8 cellular contexts compared by ENCODE assay signal in the genomic region with DNA sequence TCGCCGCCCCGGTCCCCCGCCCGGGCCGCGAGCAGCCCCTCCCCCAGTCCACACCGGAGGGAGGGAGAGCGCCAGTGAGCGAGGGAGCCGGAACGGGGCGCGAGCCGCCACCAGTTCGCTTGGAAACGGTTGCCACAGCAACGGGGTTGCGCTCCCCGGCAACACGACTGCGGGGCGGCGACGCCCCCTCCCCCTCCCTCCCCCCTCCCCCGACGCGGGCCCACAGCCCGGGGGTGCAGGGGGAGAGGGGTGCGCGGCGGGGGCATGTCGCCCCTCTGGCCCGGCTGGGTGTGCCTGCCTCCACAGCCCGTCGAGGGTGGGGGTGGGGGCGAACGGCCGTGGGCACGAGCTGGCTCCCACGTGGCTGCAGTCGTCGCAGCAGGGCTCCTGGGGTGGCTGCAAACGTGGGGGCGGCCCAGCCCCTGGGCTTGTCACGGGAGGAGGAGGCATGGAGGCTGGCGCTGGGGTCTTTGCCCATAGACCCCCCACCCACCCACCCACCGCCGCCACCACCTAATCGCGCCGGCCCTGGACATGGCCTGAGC. TPM values are rescaled to one million over a fixed set of nuclear protein-coding genes. Genes with fewer than 3 reads are reported as not detected.
DNase-seq lines count a peak whose midpoint lies in the region; ATAC-seq and TF ChIP-seq lines count a peak whose summit lies in the region.

No MANE protein-coding gene starts in this region.

- peaks cover 16 to 78% (median 44%) of the 10 kb centered on the region in 11 experiments; a peak in 20 of 22 replicates for H4K20me1 ChIP-seq in BLaER1 treated with 17β-estradiol and CSF1 and Interleukin-3, amounts not matched to agents 10 nM and 100 nM
- H4K20me1 ChIP-seq in OCI-LY1 (ENCODE audit: insufficient read depth, low read length) = no peaks in the 10 kb centered on the region

- peaks cover 10 to 20% (median 18%) of the 10 kb centered on the region in 11 experiments; a peak in 21 of 22 replicates for H3K36me3 ChIP-seq in BLaER1 treated with 17β-estradiol and CSF1 and Interleukin-3, amounts not matched to agents 10 nM and 100 nM
- H3K36me3 ChIP-seq in OCI-LY1 (ENCODE audit: insufficient read depth, low read length) (peaks cover 6% of the 10 kb centered on the region; the same call in 1 of the 2 replicates), neutrophil (peaks cover 29% of the 10 kb centered on the region), aorta (ENCODE audit: control insufficient read depth in 1 of 2, insufficient read depth in 2 of 2, low read length in 1 of 2) (no peaks in the 10 kb centered on the region)

- peak; percentile 44 to 69 for DNase-seq in activated T-helper 1 cell treated with anti-CD3 and anti-CD28 coated beads, Interleukin-2, amount 50 U/mL, for 16 hours (ENCODE audit: low read depth in 1 of 2, low spot score in 1 of 2)
- DNase-seq in fibroblast of pulmonary artery (ENCODE audit: low read depth) (peak; percentile 36), aorta (peak in 1 of 2 donors; percentile 73)

- no peaks in the 10 kb centered on the region for H3F3A ChIP-seq in OCI-LY1 (ENCODE audit: insufficient read depth, low read length)

- no peaks in the 10 kb centered on the region for H3K9me2 ChIP-seq in OCI-LY1 (ENCODE audit: low read depth, low read length)

- H3K9me3 ChIP-seq in BLaER1 treated with 17β-estradiol and CSF1 and Interleukin-3, amounts not matched to agents 10 nM and 100 nM (replicated peaks in 1 of 11) = no peaks in the 10 kb centered on the region
- H3K9me3 ChIP-seq in OCI-LY1 (ENCODE audit: low read length) = no peaks in the 10 kb centered on the region
- no peaks in the 10 kb centered on the region for H3K9me3 ChIP-seq in neutrophil
- H3K9me3 ChIP-seq in aorta (ENCODE audit: control insufficient read depth, low read length) = no peaks in the 10 kb centered on the region

- peaks cover 50 to 84% (median 78%) of the 10 kb centered on the region in 10 experiments for H3K4me1 ChIP-seq in BLaER1 treated with 17β-estradiol and CSF1 and Interleukin-3, amounts not matched to agents 10 nM and 100 nM
- H3K4me1 ChIP-seq in OCI-LY1 (ENCODE audit: insufficient read depth, low read length, severe bottlenecking) (peaks cover 30% of the 10 kb centered on the region), neutrophil (ENCODE audit: control insufficient read depth in 1 of 2, insufficient read depth in 1 of 2, low read depth in 1 of 2, low read length in 1 of 2) (peaks cover 59 to 69% of the 10 kb centered on the region in 2 experiments), aorta (ENCODE audit: control insufficient read depth in 1 of 2, insufficient read depth in 2 of 2, low read length in 2 of 2) (no peaks in the 10 kb centered on the region)

- H3K27ac ChIP-seq in BLaER1 treated with 17β-estradiol and CSF1 and Interleukin-3, amounts not matched to agents 10 nM and 100 nM = peak overlapping the region; percentile 14 to 92 (median 87); a peak in 20 of 22 replicates
- H3K27ac ChIP-seq in OCI-LY1 (ENCODE audit: low read depth, low read length, poor library complexity, severe bottlenecking) (no peak overlapping the region), neutrophil (peak overlapping the region; percentile 98), aorta (ENCODE audit: low read depth in 1 of 2, low read length in 2 of 2) (no peak overlapping the region)

- TF ChIP-seq CTCF in OCI-LY1 (IDR thresholded peaks at IDR 0.05; ENCODE audit: low read length) (no peak), fibroblast of pulmonary artery (IDR thresholded peaks at IDR 0.05; ENCODE audit: low read length, missing control alignments) (no peak), neutrophil (IDR thresholded peaks at IDR 0.05) (no peak)

- H3K4me3 ChIP-seq in BLaER1 treated with 17β-estradiol and CSF1 and Interleukin-3, amounts not matched to agents 10 nM and 100 nM = peak overlapping the region; percentile 63 to 78 (median 72)
- peak overlapping the region; percentile 62 for H3K4me3 ChIP-seq in OCI-LY1 (ENCODE audit: low read depth, low read length, poor library complexity, severe bottlenecking)
- H3K4me3 ChIP-seq in fibroblast of pulmonary artery (replicated peaks; ENCODE audit: low read depth, low read length) = peak overlapping the region; percentile 60
- peak overlapping the region; percentile 55 to 68 for H3K4me3 ChIP-seq in neutrophil (ENCODE audit: low read depth in 1 of 2, low read length in 1 of 2)
- peak overlapping the region; percentile 29 to 41 for H3K4me3 ChIP-seq in aorta (ENCODE audit: low read length in 2 of 2)

- intact Hi-C loops in aorta (cut with DNase I) = no loop called here

- ATAC-seq in GM19324 (IDR thresholded peaks at IDR 0.05; ENCODE audit: low FRiP score, unreplicated experiment) (peak; percentile 20), HG03342 (IDR thresholded peaks at IDR 0.05; ENCODE audit: unreplicated experiment) (peak; percentile 46), aorta (ENCODE audit: low FRiP score) (peak; percentile 4)

- peak overlapping the region; percentile 86 to 100 (median 97) for H3K4me2 ChIP-seq in BLaER1 treated with 17β-estradiol and CSF1 and Interleukin-3, amounts not matched to agents 10 nM and 100 nM
- H3K4me2 ChIP-seq in OCI-LY1 (ENCODE audit: low read length) = peak overlapping the region; percentile 75

- peak overlapping the region; percentile 78 to 93 (median 87) for H3K9ac ChIP-seq in BLaER1 treated with 17β-estradiol and CSF1 and Interleukin-3, amounts not matched to agents 10 nM and 100 nM
- H3K9ac ChIP-seq in OCI-LY1 (ENCODE audit: low read length) = peak overlapping the region; percentile 71

- no peaks in the 10 kb centered on the region for H3K27me3 ChIP-seq in BLaER1 treated with 17β-estradiol and CSF1 and Interleukin-3, amounts not matched to agents 10 nM and 100 nM
- no peaks in the 10 kb centered on the region for H3K27me3 ChIP-seq in OCI-LY1 (ENCODE audit: insufficient read depth, low read length)
- H3K27me3 ChIP-seq in neutrophil = peaks cover 27% of the 10 kb centered on the region
- H3K27me3 ChIP-seq in aorta (ENCODE audit: control insufficient read depth in 1 of 2, insufficient read depth in 2 of 2, low read length in 1 of 2) = no peaks in the 10 kb centered on the region

- H3K79me2 ChIP-seq in OCI-LY1 (ENCODE audit: insufficient read depth, low read length) = no peaks in the 10 kb centered on the region

- 0 to 1% methylated on average over 14 to 51 of the region's 52 CpGs for WGBS in aorta, 2 donors

- no peak overlapping the region for H2AFZ ChIP-seq in OCI-LY1 (ENCODE audit: low read length)

RNA-seq across cellular contexts. Expression of a gene that starts 0.5 kb away (rescaled TPM):
- total RNA-seq in aorta = 1 to 10 TPM; 1.9 to 2.0 TPM
- under 1 TPM in 1 of 2 donors, not detected in 1; 0.74 TPM for polyA plus RNA-seq in aorta

RNA-seq across cellular contexts. Expression of a gene that starts 20.7 kb away (rescaled TPM):
- 10 to 100 TPM; 26.8 to 27.6 TPM for total RNA-seq in aorta
- polyA plus RNA-seq in aorta = 10 to 100 TPM; 13.0 to 14.1 TPM

RNA-seq across cellular contexts. Expression of a gene that starts 26.3 kb away (rescaled TPM):
- total RNA-seq in aorta = 100 to 1,000 TPM in 1 of 2 donors, 10 to 100 TPM in 1; 66.3 to 140 TPM
- polyA plus RNA-seq in aorta = 10 to 100 TPM; 23.7 to 68.9 TPM

RNA-seq across cellular contexts. Expression of a gene that starts 37.8 kb away (rescaled TPM):
- total RNA-seq in aorta = under 1 TPM; 0.23 to 0.33 TPM
- 1 to 10 TPM in 1 of 2 donors, not detected in 1; 1.8 TPM for polyA plus RNA-seq in aorta

RNA-seq across cellular contexts. Expression of a gene that starts 46.7 kb away (rescaled TPM):
- total RNA-seq in aorta = not detected
- not detected for polyA plus RNA-seq in aorta

Comparison
In these comparisons a context has a peak if more than half of its experiments do, and no peak if none do; other contexts are left out.
1. H3K27ac ChIP-seq: peak in BLaER1 treated with 17β-estradiol and CSF1 and Interleukin-3, amounts not matched to agents 10 nM and 100 nM (11 of 11) and neutrophil (single experiment); none in OCI-LY1 (single experiment) and aorta (0 of 2).
2. Peak in every context shown above with its lines, with median percentiles within 50 percentile points of each other: H3K4me3 ChIP-seq and ATAC-seq.